8 cellular contexts compared by ENCODE assay signal in genomic region chr7:93890464-93891068, GRCh38. TPM values are rescaled to one million over a fixed set of nuclear protein-coding genes. Genes with fewer than 3 reads are reported as not detected.
DNase-seq lines count a peak whose midpoint lies in the region; FAIRE-seq and TF ChIP-seq lines count a peak whose summit lies in the region.

Gene TFPI2, minus strand, starts transcription at chr7:93890753. Its CDS starts 75 bp downstream, at chr7:93890678.

- H3K4me1 ChIP-seq in endodermal cell (ENCODE audit: control insufficient read depth, insufficient read depth, low read length): no peaks in the 10 kb centered on the region

- no peaks in the 10 kb centered on the region for H3K36me3 Mint-ChIP-seq in endodermal cell (ENCODE audit: low read depth)
- no peaks in the 10 kb centered on the region for H3K36me3 Mint-ChIP-seq in type B pancreatic cell

- H3K9me3 Mint-ChIP-seq in endodermal cell (no peaks in the 10 kb centered on the region), type B pancreatic cell (no peaks in the 10 kb centered on the region)

- FAIRE-seq in RCC 7860 (lab: Jason Lieb, UNC): peak; percentile 82

- WGBS in endodermal cell (ENCODE audit: insufficient coverage in 1 of 2, insufficient read length in 1 of 2), 2 experiments: 0 to 2% methylated on average over 10 to 49 of the region's 49 CpGs

- TF ChIP-seq CTCF in GM06990 (IDR thresholded peaks at IDR 0.05; ENCODE audit: insufficient read depth, low read length, poor library complexity, severe bottlenecking) (no peak), endodermal cell (conservative IDR thresholded peaks at IDR 0.05) (no peak), type B pancreatic cell (conservative IDR thresholded peaks at IDR 0.05) (no peak)

- H3K27ac Mint-ChIP-seq in endodermal cell (no peak within 1 kb of the TSS), type B pancreatic cell (peak within 1 kb of the TSS; percentile 50)

- H3K4me3 Mint-ChIP-seq in endodermal cell: peak within 1 kb of the TSS; percentile 74
- H3K4me3 Mint-ChIP-seq in type B pancreatic cell: peak within 1 kb of the TSS; percentile 97

- H3K4me3 ChIP-seq in GM06990 (replicated peaks; ENCODE audit: low read depth, low read length): peak within 1 kb of the TSS; percentile 58
- peak within 1 kb of the TSS; percentile 85 for H3K4me3 ChIP-seq in endodermal cell (ENCODE audit: low read length)

- peaks cover 4% of the 10 kb centered on the region for H3K4me1 Mint-ChIP-seq in endodermal cell
- peaks cover 10% of the 10 kb centered on the region for H3K4me1 Mint-ChIP-seq in type B pancreatic cell (ENCODE audit: unreplicated experiment)

- H3K9me3 ChIP-seq in endodermal cell (ENCODE audit: control insufficient read depth, low read length): no peaks in the 10 kb centered on the region

- no peak within 1 kb of the TSS for H3K9ac ChIP-seq in endodermal cell (ENCODE audit: extremely low read depth, low read length, poor library complexity, severe bottlenecking)

- H3K36me3 ChIP-seq in GM06990 (ENCODE audit: control insufficient read depth, insufficient read depth, low read length): no peaks in the 10 kb centered on the region
- no peaks in the 10 kb centered on the region for H3K36me3 ChIP-seq in endodermal cell (ENCODE audit: control insufficient read depth, insufficient read depth, low read length)

- DNase-seq in GM06990 (ENCODE audit: extremely low read depth, insufficient read length): peak; percentile 10
- peak; percentile 52 for DNase-seq in H4 (ENCODE audit: low spot score)
- DNase-seq in RCC 7860 (ENCODE audit: low spot score): peak; percentile 90
- peak; percentile 86 for DNase-seq in endodermal cell
- peak; percentile 10 for DNase-seq in mucosa of gallbladder (ENCODE audit: low spot score)
- DNase-seq in type B pancreatic cell (ENCODE audit: extremely low spot score, unreplicated experiment): peak; percentile 68
- no peak for DNase-seq in T-helper 9 cell
- DNase-seq in NOMO-1 treated with dmso at 0.1 percent for 144 hours (lab: John Stamatoyannopoulos, UW; ENCODE audit: unreplicated experiment): no peak

- H3K27me3 Mint-ChIP-seq in endodermal cell (ENCODE audit: insufficient read depth): peaks cover 57% of the 10 kb centered on the region
- H3K27me3 Mint-ChIP-seq in type B pancreatic cell: peaks cover 70% of the 10 kb centered on the region

- no peak within 1 kb of the TSS for H3K27ac ChIP-seq in endodermal cell (ENCODE audit: low read depth, low read length)

- H3K27me3 ChIP-seq in GM06990 (replicated peaks; ENCODE audit: control insufficient read depth, insufficient read depth, low read length) (no peaks in the 10 kb centered on the region), endodermal cell (ENCODE audit: control insufficient read depth, insufficient read depth, low read length, poor library complexity, severe bottlenecking) (peaks cover 45% of the 10 kb centered on the region)

RNA-seq across cellular contexts. Expression of gene TFPI2, which starts in this region (rescaled TPM):
- total RNA-seq in H4 (2014; rRNA removed; shearing (Covaris generic)): 16.0 and 18.0 TPM in 2 replicates
- total RNA-seq in endodermal cell: 1 to 10 TPM; 2.3 to 3.1 TPM
- polyA plus RNA-seq in endodermal cell (2013, experiment 1 of 2): 12.8 TPM
- polyA plus RNA-seq in endodermal cell (2013, experiment 2 of 2): 19.9 TPM
- total RNA-seq in mucosa of gallbladder: 4.0 TPM
- total RNA-seq in type B pancreatic cell (ENCODE audit: low replicate concordance): 4.9 TPM in 2 replicates

Comparison
In these comparisons a context has a peak if more than half of its experiments do, and no peak if none do; other contexts are left out.
1. DNase-seq: peak in GM06990 (single experiment), H4 (single experiment), RCC 7860 (single experiment), endodermal cell (single experiment), mucosa of gallbladder (single experiment) and type B pancreatic cell (single experiment); none in T-helper 9 cell (single experiment) and NOMO-1 treated with dmso at 0.1 percent for 144 hours (single experiment).